In the genomic region with DNA sequence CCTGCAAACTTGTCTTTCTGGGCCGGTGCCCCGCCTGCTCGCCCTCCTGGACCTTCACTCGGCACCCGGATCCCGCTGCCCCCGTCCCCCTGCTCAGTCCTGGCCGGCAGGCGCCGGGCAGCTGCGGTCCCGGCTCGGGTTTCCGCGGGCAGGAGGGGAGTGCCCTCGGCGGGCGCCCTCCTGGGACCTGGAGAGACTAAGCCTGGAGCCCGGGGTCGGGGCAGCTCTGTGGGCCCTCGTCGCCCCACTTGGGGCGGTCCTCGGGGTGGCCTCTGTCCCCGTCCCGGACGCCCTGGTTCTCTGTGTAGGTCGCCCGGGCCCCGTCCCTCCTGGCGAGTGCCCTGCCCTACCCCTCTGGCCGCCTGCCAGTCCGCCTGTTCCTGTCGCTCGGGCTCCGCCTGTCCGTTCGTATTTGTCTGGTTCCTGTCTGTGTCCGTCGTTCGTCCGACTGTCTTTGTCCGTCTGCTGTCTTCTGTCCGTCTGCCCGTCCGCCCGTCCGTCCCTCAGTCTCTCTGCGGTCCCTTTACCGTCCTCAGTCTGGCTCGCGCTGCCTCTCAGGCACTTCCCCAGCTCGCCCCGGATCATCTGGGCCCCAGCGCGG, we compare ENCODE assay signal across 8 cellular contexts. TPM values are rescaled to one million over a fixed set of nuclear protein-coding genes. Genes with fewer than 3 reads are reported as not detected.
DNase-seq lines count a peak whose midpoint lies in the region; ATAC-seq and TF ChIP-seq lines count a peak whose summit lies in the region.

No MANE protein-coding gene starts in this region.

- peaks cover 46% of the 10 kb centered on the region for H3K27me3 Mint-ChIP-seq in memory B cell

- H3K27me3 ChIP-seq in ectodermal cell (ENCODE audit: control insufficient read depth, insufficient read depth, low read length, poor library complexity, severe bottlenecking) = peaks cover 27% of the 10 kb centered on the region
- peaks cover 0 to 4% of the 10 kb centered on the region in 2 donors for H3K27me3 ChIP-seq in tibial artery

- ATAC-seq in HG03354 (IDR thresholded peaks at IDR 0.05; ENCODE audit: poor library complexity, severe bottlenecking, unreplicated experiment) = peak; percentile 43
- ATAC-seq in SK-N-SH treated with all-trans-retinoic acid at 6 μM for 48 hours = peak; percentile 80
- ATAC-seq in memory B cell (ENCODE audit: low read depth) = peak; percentile 35
- no peak for ATAC-seq in GM18870 (IDR thresholded peaks at IDR 0.05; ENCODE audit: unreplicated experiment)

- intact Hi-C loops in tibial artery (cut with DNase I; ENCODE audit: low total_unique reads) = no loop called here

- no peaks in the 10 kb centered on the region for H3K9me3 ChIP-seq in ectodermal cell (ENCODE audit: control insufficient read depth, low read length)
- no peaks in the 10 kb centered on the region for H3K9me3 ChIP-seq in tibial artery

- peak overlapping the region; percentile 95 for H3K4me3 Mint-ChIP-seq in memory B cell

- H3K4me1 Mint-ChIP-seq in memory B cell = peaks cover 8% of the 10 kb centered on the region

- WGBS in ectodermal cell, 2 experiments = 0% methylated on average over 56 of the region's 56 CpGs

- H3K4me3 ChIP-seq in ectodermal cell (ENCODE audit: insufficient read depth, low read depth, low read length) = peak overlapping the region; percentile 81
- peak overlapping the region; percentile 55 to 76 for H3K4me3 ChIP-seq in tibial artery

- DNase-seq in Daoy (ENCODE audit: low read depth) (peak; percentile 75), memory B cell (ENCODE audit: low spot score in 2 of 2) (peak in 1 of 2 donors; percentile 47), tibial artery (peak; percentile 77 to 79), dedifferentiated amniotic fluid mesenchymal stem cell (ENCODE audit: extremely low spot score) (no peak)

- peak overlapping the region; percentile 82 for H3K27ac Mint-ChIP-seq in memory B cell

- H3K27ac ChIP-seq in ectodermal cell (ENCODE audit: insufficient read depth, low read depth, low read length, poor library complexity, severe bottlenecking) (no peak overlapping the region), tibial artery (peak overlapping the region; percentile 37 to 38)

- peaks cover 2% of the 10 kb centered on the region for H3K36me3 Mint-ChIP-seq in memory B cell

- H3K9me3 Mint-ChIP-seq in memory B cell = no peaks in the 10 kb centered on the region

- TF ChIP-seq CTCF in tibial artery (IDR thresholded peaks at IDR 0.05) = no peak

- H3K36me3 ChIP-seq in ectodermal cell (ENCODE audit: control insufficient read depth, insufficient read depth, low read length) (no peaks in the 10 kb centered on the region), tibial artery (no peaks in the 10 kb centered on the region)

- H3K4me1 ChIP-seq in ectodermal cell (ENCODE audit: control insufficient read depth, insufficient read depth, low read length) (peaks cover 19% of the 10 kb centered on the region), tibial artery (peaks cover 0 to 19% (median 16%) of the 10 kb centered on the region in 4 donors)

TF ChIP-seq in SK-N-SH treated with all-trans-retinoic acid at 6 μM for 48 hours, 23 proteins besides CTCF, POLR2A, EP300 and RAD21:
- TF ChIP-seq ZFP30 (CRISPR knock-in tag; IDR thresholded peaks at IDR 0.05) (no peak), ZNF70 (CRISPR knock-in tag; IDR thresholded peaks at IDR 0.05) (no peak), ESRRG (CRISPR knock-in tag; IDR thresholded peaks at IDR 0.05) (no peak), ZC3H10 (CRISPR knock-in tag; IDR thresholded peaks at IDR 0.05) (no peak), ZNF8 (CRISPR knock-in tag; IDR thresholded peaks at IDR 0.05) (no peak)

RNA-seq across cellular contexts. Expression of a gene that starts 0.5 kb away (rescaled TPM):
- total RNA-seq in Daoy (2014; rRNA removed; shearing (Covaris generic)) = 3.2 and 4.1 TPM in 2 replicates
- polyA plus RNA-seq in ectodermal cell (2013, experiment 1 of 4) = 22.9 TPM
- polyA plus RNA-seq in ectodermal cell (2013, experiment 2 of 4) = 27.0 TPM
- polyA plus RNA-seq in ectodermal cell (2013, experiment 3 of 4) = 19.5 TPM
- 23.7 TPM for polyA plus RNA-seq in ectodermal cell (2013, experiment 4 of 4)

RNA-seq across cellular contexts. Expression of a gene that starts 40.6 kb away (rescaled TPM):
- not detected in 2 replicates for total RNA-seq in Daoy (2014; rRNA removed; shearing (Covaris generic))
- 2.7 TPM for polyA plus RNA-seq in ectodermal cell (2013, experiment 1 of 4)
- polyA plus RNA-seq in ectodermal cell (2013, experiment 2 of 4) = 2.0 TPM
- 2.8 TPM for polyA plus RNA-seq in ectodermal cell (2013, experiment 3 of 4)
- 1.4 TPM for polyA plus RNA-seq in ectodermal cell (2013, experiment 4 of 4)
